14 cellular contexts compared by ENCODE assay signal in genomic region chr2:79971807-79972206, GRCh38.
"Had no signal": no experiment of that assay in that cellular context is flagged by ENCODE, and none has a peak within 500 bp of the region (broad histone marks: within the 10 kb centered on the region; RNA-seq: fewer than 3 reads in every experiment).

No MANE protein-coding gene starts in this region.

- H3K9me3 ChIP-seq: ascending aorta, breast epithelium, thoracic aorta, upper lobe of right lung had no signal

- H3K4me3 ChIP-seq: ascending aorta, breast epithelium, thoracic aorta, upper lobe of right lung had no signal

- H3K27ac ChIP-seq: ascending aorta, breast epithelium, thoracic aorta, upper lobe of right lung had no signal

- ATAC-seq: effector memory CD8-positive, alpha-beta T cell; upper lobe of right lung had no signal

- H3K4me3 Mint-ChIP-seq: activated CD4-positive, alpha-beta T cell treated with anti-CD3 and anti-CD28 coated beads, Interleukin-2, amount 10 ng/mL, durations not matched to agents 7 days and 5 days; activated T-helper 1 cell treated with anti-CD3 and anti-CD28 coated beads, Interleukin-12 subunit alpha, Interleukin-12 subunit beta, Interleukin-2, Interleukin-4 antibody, amounts not matched to agents 30 ng/mL and 10 ng/mL and 1 ng/mL, durations not matched to agents 14 hours and 24 hours and 36 hours; effector memory CD8-positive, alpha-beta T cell; nephron had no signal

- H3K27me3 Mint-ChIP-seq: activated CD4-positive, alpha-beta T cell treated with anti-CD3 and anti-CD28 coated beads, Interleukin-2, amount 10 ng/mL, durations not matched to agents 7 days and 5 days; effector memory CD8-positive, alpha-beta T cell had no signal

- H3K27ac Mint-ChIP-seq: activated CD4-positive, alpha-beta T cell treated with anti-CD3 and anti-CD28 coated beads, Interleukin-2, amount 10 ng/mL, durations not matched to agents 7 days and 5 days; activated T-helper 1 cell treated with anti-CD3 and anti-CD28 coated beads, Interleukin-12 subunit alpha, Interleukin-12 subunit beta, Interleukin-2, Interleukin-4 antibody, amounts not matched to agents 30 ng/mL and 10 ng/mL and 1 ng/mL, durations not matched to agents 14 hours and 24 hours and 36 hours; effector memory CD8-positive, alpha-beta T cell; nephron had no signal

- H3K27me3 ChIP-seq: ascending aorta, breast epithelium, upper lobe of right lung had no signal

- H3K4me1 Mint-ChIP-seq: activated CD4-positive, alpha-beta T cell treated with anti-CD3 and anti-CD28 coated beads, Interleukin-2, amount 10 ng/mL, durations not matched to agents 7 days and 5 days had no signal

- H3K9me3 Mint-ChIP-seq: activated CD4-positive, alpha-beta T cell treated with anti-CD3 and anti-CD28 coated beads, Interleukin-2, amount 10 ng/mL, durations not matched to agents 7 days and 5 days; activated T-helper 1 cell treated with anti-CD3 and anti-CD28 coated beads, Interleukin-12 subunit alpha, Interleukin-12 subunit beta, Interleukin-2, Interleukin-4 antibody, amounts not matched to agents 30 ng/mL and 10 ng/mL and 1 ng/mL, durations not matched to agents 14 hours and 24 hours and 36 hours; nephron had no signal

- H3K36me3 ChIP-seq: ascending aorta, breast epithelium, thoracic aorta, upper lobe of right lung had no signal

- H3K4me1 ChIP-seq: ascending aorta, breast epithelium, upper lobe of right lung had no signal

- DNase-seq: activated CD4-positive, alpha-beta T cell treated with anti-CD3 and anti-CD28 coated beads, Interleukin-2, amount 10 ng/mL, durations not matched to agents 7 days and 5 days; activated CD8-positive, alpha-beta memory T cell treated with anti-CD3 and anti-CD28 coated beads for 24 hours; activated naive CD4-positive, alpha-beta T cell; dermis blood vessel endothelial cell; effector memory CD8-positive, alpha-beta T cell; retina; stimulated activated CD4-positive, alpha-beta T cell treated with anti-CD3 and anti-CD28 coated beads, Interleukin-12 subunit alpha, Interleukin-12 subunit beta, amount 100 ng/mL, for 4 hours; stimulated activated CD4-positive, alpha-beta T cell treated with anti-CD3 and anti-CD28 coated beads, Interleukin-2, amount 100 ng/mL, for 24 hours; upper lobe of right lung had no signal
